ENCODE assay signal across 8 cellular contexts in the genomic region with DNA sequence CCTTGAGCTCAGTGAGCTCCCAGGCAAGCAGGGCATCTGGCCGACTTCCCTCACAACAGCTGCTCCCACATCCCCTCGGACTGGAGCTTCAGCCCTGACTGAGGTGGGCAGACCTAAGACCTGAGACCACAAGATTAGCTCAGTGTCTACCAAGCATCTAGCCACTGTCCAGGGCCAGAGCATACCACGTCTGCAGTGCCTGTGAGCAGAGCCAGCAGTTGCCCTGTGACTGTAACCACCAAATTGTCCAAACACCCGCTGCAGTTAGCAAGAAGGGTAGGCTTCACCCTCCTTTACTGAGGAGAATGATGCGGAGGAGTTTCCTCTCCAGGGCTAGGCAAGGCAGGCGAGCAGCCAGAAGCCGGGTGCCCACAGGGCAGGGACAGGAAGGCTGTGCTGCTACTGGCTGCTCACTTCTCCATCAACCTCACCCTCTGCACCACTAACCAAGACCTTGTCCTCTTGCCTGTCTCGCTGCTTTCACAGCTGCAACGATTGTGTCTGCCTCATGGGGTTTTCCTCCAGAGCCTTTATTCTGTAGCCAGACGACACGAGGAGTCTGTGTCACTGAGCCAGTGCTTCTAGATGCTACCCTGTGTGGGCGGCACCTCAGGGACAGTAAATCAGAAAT. TPM values are rescaled to one million over a fixed set of nuclear protein-coding genes. Genes with fewer than 3 reads are reported as not detected.
A peak's percentile ranks its signal among the peaks of the same experiment; 100 is the strongest.
DNase-seq lines count a peak whose midpoint lies in the region; ATAC-seq and TF ChIP-seq lines count a peak whose summit lies in the region.

No MANE protein-coding gene starts in this region.

- H3K36me3 ChIP-seq in lower lobe of right lung = peaks cover 51% of the 10 kb centered on the region
- peaks cover 53% of the 10 kb centered on the region for H3K36me3 ChIP-seq in suprapubic skin

- H3K27ac ChIP-seq in lower lobe of right lung (no peak overlapping the region), suprapubic skin (peak overlapping the region; percentile 16)

- peak; percentile 20 to 47 for ATAC-seq in lower lobe of right lung
- no peak for ATAC-seq in HG03097 (IDR thresholded peaks at IDR 0.05; ENCODE audit: low FRiP score, unreplicated experiment)
- no peak for ATAC-seq in GM21529 (IDR thresholded peaks at IDR 0.05; ENCODE audit: unreplicated experiment)

- H3K4me1 ChIP-seq in lower lobe of right lung = peaks cover 9% of the 10 kb centered on the region
- peaks cover 36% of the 10 kb centered on the region for H3K4me1 ChIP-seq in suprapubic skin

- H3K4me3 ChIP-seq in lower lobe of right lung = no peak overlapping the region
- H3K4me3 ChIP-seq in suprapubic skin = no peak overlapping the region

- no peak for TF ChIP-seq EP300 in suprapubic skin (IDR thresholded peaks at IDR 0.05)

- no peaks in the 10 kb centered on the region for H3K9me3 ChIP-seq in lower lobe of right lung
- H3K9me3 ChIP-seq in suprapubic skin = no peaks in the 10 kb centered on the region

- no peak for TF ChIP-seq CTCF in lower lobe of right lung (IDR thresholded peaks at IDR 0.05)
- TF ChIP-seq CTCF in suprapubic skin (IDR thresholded peaks at IDR 0.05) = no peak

- DNase-seq in activated gamma-delta T cell treated with Interleukin-2 at 50 U/mL for 16 hours = peak; percentile 26
- DNase-seq in activated gamma-delta T cell (lab: John Stamatoyannopoulos, UW) = no peak
- DNase-seq in activated T-cell treated with anti-CD3 and anti-CD28 coated beads for 48 hours (ENCODE audit: low read depth) = peak; percentile 28
- DNase-seq in lower lobe of right lung = no peak
- no peak for DNase-seq in suprapubic skin (ENCODE audit: low spot score in 2 of 2)
- no peak for DNase-seq in NCI-H446 treated with DMSO at 0.1 percent for 48 hours (lab: John Stamatoyannopoulos, UW)

- H3K27me3 ChIP-seq in lower lobe of right lung (ENCODE audit: low read depth) (no peaks in the 10 kb centered on the region), suprapubic skin (no peaks in the 10 kb centered on the region)

- intact Hi-C loops in lower lobe of right lung (cut with DNase I) = no loop called here

- no peak for TF ChIP-seq POLR2A in suprapubic skin (IDR thresholded peaks at IDR 0.05)

- 41% methylated on average over 7 of the region's 12 CpGs for WGBS in suprapubic skin

RNA-seq across cellular contexts. Expression of a gene that starts 53.9 kb away (rescaled TPM):
- 48.1 TPM for total RNA-seq in lower lobe of right lung
- total RNA-seq in suprapubic skin = 10 to 100 TPM; 39.6 to 56.6 (median 45.6) TPM

Comparison
In these comparisons a context has a peak if more than half of its experiments do, and no peak if none do; other contexts are left out.
1. DNase-seq: peak in activated gamma-delta T cell treated with Interleukin-2 at 50 U/mL for 16 hours (single experiment) and activated T-cell treated with anti-CD3 and anti-CD28 coated beads for 48 hours (single experiment); none in activated gamma-delta T cell (single experiment), lower lobe of right lung (single experiment), suprapubic skin (0 of 2) and NCI-H446 treated with DMSO at 0.1 percent for 48 hours (single experiment).
2. ATAC-seq: peak in lower lobe of right lung (2 of 2); none in HG03097 (single experiment) and GM21529 (single experiment).